13 cellular contexts compared by ENCODE assay signal in the genomic region with DNA sequence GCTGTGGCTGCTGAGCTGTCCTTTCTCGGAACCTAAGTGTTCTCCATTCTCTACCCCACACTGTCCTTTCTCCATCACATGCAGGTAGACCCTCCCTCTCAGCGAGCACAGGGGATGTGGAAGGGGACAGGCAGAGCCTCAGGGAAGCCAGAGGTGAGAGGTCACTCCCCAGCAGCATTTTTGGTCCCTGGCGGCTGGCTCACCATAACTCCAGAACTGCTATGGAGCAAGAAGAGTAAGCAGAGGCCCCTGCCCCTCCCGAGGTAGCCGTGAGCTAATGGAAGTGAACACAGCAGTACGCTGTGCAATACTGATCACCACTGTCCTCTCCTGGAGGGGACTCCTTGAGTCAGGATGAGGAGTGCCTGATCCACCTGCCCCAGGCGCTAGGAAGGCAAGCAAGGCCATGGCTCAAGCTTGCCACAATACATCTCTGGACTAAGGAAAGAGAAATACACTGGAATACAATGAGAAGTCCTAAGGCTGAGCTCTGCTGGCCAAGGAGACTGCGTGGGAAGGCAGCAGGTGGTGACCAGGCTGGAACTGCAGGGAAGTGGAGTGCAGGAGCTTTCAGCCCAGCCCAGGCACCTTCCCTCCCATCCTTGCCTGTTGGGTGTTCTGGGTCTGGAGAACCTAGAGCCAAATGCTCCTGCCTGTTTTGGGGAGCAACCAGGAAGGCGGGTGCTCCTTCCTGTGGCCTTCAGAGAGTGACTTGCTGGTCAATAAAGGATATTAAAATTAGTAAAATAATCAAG.
DNase-seq lines count a peak whose midpoint lies in the region; ATAC-seq, FAIRE-seq and TF ChIP-seq lines count a peak whose summit lies in the region.
"Had no signal": no experiment of that assay in that cellular context is flagged by ENCODE, and none has a peak within 500 bp of the region (broad histone marks: within the 10 kb centered on the region; RNA-seq: fewer than 3 reads in every experiment).

No MANE protein-coding gene starts in this region.

- H3K27me3 Mint-ChIP-seq in type B pancreatic cell, result no peaks in the 10 kb centered on the region

- H3K36me3 ChIP-seq in heart left ventricle (no peaks in the 10 kb centered on the region), pancreas (no peaks in the 10 kb centered on the region), adrenal gland (replicated peaks in 1 of 2) (no peaks in the 10 kb centered on the region)

- FAIRE-seq in pancreas (lab: Jason Lieb, UNC), result no peak
- FAIRE-seq: colon had no signal

- H3K9me3 ChIP-seq in heart left ventricle, result no peaks in the 10 kb centered on the region
- H3K9me3 ChIP-seq in pancreas, result no peaks in the 10 kb centered on the region
- H3K9me3 ChIP-seq in adrenal gland (replicated peaks in 1 of 3), result no peaks in the 10 kb centered on the region

- TF ChIP-seq POLR2A in heart left ventricle (IDR thresholded peaks at IDR 0.05) (no peak), adrenal gland (IDR thresholded peaks at IDR 0.05) (no peak)

- H3K27ac Mint-ChIP-seq in type B pancreatic cell, result peak overlapping the region; percentile 57
- H3K27ac Mint-ChIP-seq: activated naive CD8-positive, alpha-beta T cell; CD8-positive, alpha-beta memory T cell; stimulated activated naive CD8-positive, alpha-beta T cell treated with anti-CD3 and anti-CD28 coated beads, Interleukin-15, Interleukin-2, amounts not matched to agents 100 ng/mL and 50 ng/mL, for 24 hours had no signal

- TF ChIP-seq CTCF in heart left ventricle (IDR thresholded peaks at IDR 0.05) (no peak), pancreas (IDR thresholded peaks at IDR 0.05) (no peak), type B pancreatic cell (conservative IDR thresholded peaks at IDR 0.05) (no peak), adrenal gland (IDR thresholded peaks at IDR 0.05) (no peak)

- peak; percentile 39 for DNase-seq in DMS 273 (lab: John Stamatoyannopoulos, UW; ENCODE audit: unreplicated experiment)
- no peak for DNase-seq in DMS 273 treated with DMSO at 0.1 percent for 48 hours (lab: John Stamatoyannopoulos, UW)
- no peak for DNase-seq in heart left ventricle
- DNase-seq in pancreas, result peak; percentile 79 to 92 (median 90)
- no peak for DNase-seq in type B pancreatic cell (ENCODE audit: extremely low spot score, unreplicated experiment)
- DNase-seq in stimulated activated naive CD8-positive, alpha-beta T cell treated with anti-CD3 and anti-CD28 coated beads, Interleukin-15, Interleukin-2, amounts not matched to agents 100 U/mL and 50 U/mL, for 24 hours, result no peak
- no peak for DNase-seq in NOMO-1 (lab: John Stamatoyannopoulos, UW; ENCODE audit: unreplicated experiment in 2 of 2)
- no peak for DNase-seq in adrenal gland

- H3K9me3 Mint-ChIP-seq in type B pancreatic cell, result no peaks in the 10 kb centered on the region
- H3K9me3 Mint-ChIP-seq: CD8-positive, alpha-beta memory T cell; stimulated activated naive CD8-positive, alpha-beta T cell treated with anti-CD3 and anti-CD28 coated beads, Interleukin-15, Interleukin-2, amounts not matched to agents 100 ng/mL and 50 ng/mL, for 24 hours had no signal

- no peak overlapping the region for H3K4me3 Mint-ChIP-seq in type B pancreatic cell
- H3K4me3 Mint-ChIP-seq: activated naive CD8-positive, alpha-beta T cell; CD8-positive, alpha-beta memory T cell; stimulated activated naive CD8-positive, alpha-beta T cell treated with anti-CD3 and anti-CD28 coated beads, Interleukin-15, Interleukin-2, amounts not matched to agents 100 ng/mL and 50 ng/mL, for 24 hours had no signal

- H3K27ac ChIP-seq in heart left ventricle (peak overlapping the region; percentile 64 to 94 (median 82)), pancreas (peak overlapping the region; percentile 39 to 81 (median 60)), adrenal gland (peak overlapping the region in 1 of 5 donors; percentile 79)
- H3K27ac ChIP-seq: 22Rv1 had no signal

- H3K36me3 Mint-ChIP-seq in type B pancreatic cell, result no peaks in the 10 kb centered on the region
- H3K36me3 Mint-ChIP-seq: activated naive CD8-positive, alpha-beta T cell; CD8-positive, alpha-beta memory T cell had no signal

- peaks cover 29% of the 10 kb centered on the region for H3K4me1 Mint-ChIP-seq in type B pancreatic cell (ENCODE audit: unreplicated experiment)
- H3K4me1 Mint-ChIP-seq: CD8-positive, alpha-beta memory T cell had no signal

- 61 to 66% (median 63%) methylated on average over 9 of the region's 9 CpGs for WGBS in heart left ventricle, 4 donors
- WGBS in pancreas, 2 donors, result 42 to 43% methylated on average over 9 of the region's 9 CpGs
- 56 to 80% (median 74%) methylated on average over 8 to 9 of the region's 9 CpGs for WGBS in adrenal gland, 4 donors

- H3K4me3 ChIP-seq in heart left ventricle (peak overlapping the region in 1 of 12 donors; percentile 25), pancreas (no peak overlapping the region), adrenal gland (no peak overlapping the region)

- H3K4me1 ChIP-seq in heart left ventricle (peaks cover 0 to 69% (median 51%) of the 10 kb centered on the region in 12 donors), pancreas (peaks cover 12 to 21% (median 15%) of the 10 kb centered on the region in 3 donors), adrenal gland (replicated peaks in 1 of 2) (peaks cover 0 to 7% of the 10 kb centered on the region in 2 donors)

- H3K27me3 ChIP-seq in heart left ventricle (no peaks in the 10 kb centered on the region), pancreas (no peaks in the 10 kb centered on the region), adrenal gland (no peaks in the 10 kb centered on the region)

- intact Hi-C loops in heart left ventricle (cut with DNase I), result loop anchor here in 9 of 10 donors (2.0 to 10.0 kb wide), 10 partner anchors 23 to 353 kb away; a partner anchor contains a TSS
- intact Hi-C loops in pancreas (cut with DNase I), result loop anchor here in 2 of 3 donors (5.0 kb wide), 1 partner anchor 35 kb away; no protein-coding TSS in a partner anchor
- intact Hi-C loops in adrenal gland (cut with DNase I), result loop anchor here (5.0 to 10.0 kb wide), 2 partner anchors 35 to 343 kb away; no protein-coding TSS in a partner anchor

- peak; percentile 2 to 17 (median 9) for ATAC-seq in heart left ventricle
- ATAC-seq in pancreas, result peak; percentile 83 to 92 (median 86)
- no peak for ATAC-seq in stimulated activated naive CD8-positive, alpha-beta T cell treated with anti-CD3 and anti-CD28 coated beads, Interleukin-15, Interleukin-2, amounts not matched to agents 100 U/mL and 50 U/mL, for 24 hours

Comparison
In these comparisons a context has a peak if more than half of its experiments do, and no peak if none do; other contexts are left out.
1. DNase-seq: peak in DMS 273 (single experiment) and pancreas (6 of 6); none in DMS 273 treated with DMSO at 0.1 percent for 48 hours (single experiment), heart left ventricle (0 of 5), type B pancreatic cell (single experiment), stimulated activated naive CD8-positive, alpha-beta T cell treated with anti-CD3 and anti-CD28 coated beads, Interleukin-15, Interleukin-2, amounts not matched to agents 100 U/mL and 50 U/mL, for 24 hours (single experiment), NOMO-1 (0 of 2) and adrenal gland (0 of 7).